ENCODE assay signal across 13 cellular contexts in the genomic region with DNA sequence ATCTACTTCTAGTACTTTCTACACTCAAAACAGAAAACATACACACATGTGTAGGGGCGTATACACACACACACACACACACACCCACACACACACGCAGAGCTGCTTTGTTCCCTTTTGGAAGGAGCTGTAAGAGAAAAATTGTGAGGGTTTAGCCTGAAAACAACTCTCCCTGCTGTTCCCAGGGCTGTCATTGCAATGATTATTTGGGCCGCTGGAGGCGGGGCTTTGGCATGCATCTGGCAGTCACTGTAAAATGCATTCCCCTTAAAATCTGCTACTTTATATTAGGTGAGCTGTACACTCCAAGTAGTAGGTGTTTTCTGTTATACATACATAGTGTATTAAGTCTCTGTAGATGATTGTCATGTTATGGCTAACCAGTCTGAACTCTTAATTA. TPM values are rescaled to one million over a fixed set of nuclear protein-coding genes. Genes with fewer than 3 reads are reported as not detected.
A peak's percentile ranks its signal among the peaks of the same experiment; 100 is the strongest.
DNase-seq lines count a peak whose midpoint lies in the region; ATAC-seq, FAIRE-seq and TF ChIP-seq lines count a peak whose summit lies in the region.
"Had no signal": no experiment of that assay in that cellular context is flagged by ENCODE, and none has a peak within 500 bp of the region (broad histone marks: within the 10 kb centered on the region; RNA-seq: fewer than 3 reads in every experiment).

No MANE protein-coding gene starts in this region.

- no peak for FAIRE-seq in astrocyte (lab: Jason Lieb, UNC)

- H3K9ac ChIP-seq in GM23248 (peak overlapping the region; percentile 50), astrocyte (ENCODE audit: low read length) (peak overlapping the region; percentile 22)

- in situ Hi-C loops in GM23248 (cut with MboI), result no loop called here

- H3F3A ChIP-seq in GM23248 (ENCODE audit: insufficient read depth), result peaks cover 64% of the 10 kb centered on the region

- H2AFZ ChIP-seq in GM23248, result no peak overlapping the region
- H2AFZ ChIP-seq in astrocyte (ENCODE audit: low read depth, low read length), result no peak overlapping the region

- peaks cover 4% of the 10 kb centered on the region for H3K36me3 Mint-ChIP-seq in astrocyte (ENCODE audit: low read depth, unreplicated experiment)
- H3K36me3 Mint-ChIP-seq in activated naive CD8-positive, alpha-beta T cell treated with anti-CD3 and anti-CD28 coated beads for 36 hours, result peaks cover 18% of the 10 kb centered on the region
- H3K36me3 Mint-ChIP-seq: stimulated activated effector memory CD8-positive, alpha-beta T cell treated with anti-CD3 and anti-CD28 coated beads, Interleukin-12 subunit alpha, Interleukin-12 subunit beta, amount 100 ng/mL, for 72 hours had no signal

- H4K20me1 ChIP-seq in GM23248 (ENCODE audit: insufficient read depth), result no peaks in the 10 kb centered on the region
- no peaks in the 10 kb centered on the region for H4K20me1 ChIP-seq in astrocyte (ENCODE audit: insufficient read depth, low read length)

- WGBS in GM23248 (ENCODE audit: low coverage in 1 of 2, low lambda C conversion rate in 2 of 2, missing lambda C conversion rate in 2 of 2), 2 experiments, result 2% methylated on average over 4 of the region's 4 CpGs
- 41 to 51% (median 44%) methylated on average over 4 of the region's 4 CpGs for WGBS in heart left ventricle, 4 donors

- TF ChIP-seq CTCF in astrocyte (IDR thresholded peaks at IDR 0.05; ENCODE audit: insufficient read depth, low read depth, low read length) (no peak), heart left ventricle (IDR thresholded peaks at IDR 0.05) (peak in 9 of 12 donors; percentile 15 to 51 (median 35))

- H3K9me2 ChIP-seq in GM23248 (ENCODE audit: insufficient read depth), result no peaks in the 10 kb centered on the region

- H3K9me3 ChIP-seq in GM23248 (ENCODE audit: low read depth), result no peaks in the 10 kb centered on the region
- no peaks in the 10 kb centered on the region for H3K9me3 ChIP-seq in astrocyte (ENCODE audit: insufficient read depth, low read depth, low read length)
- H3K9me3 ChIP-seq in heart left ventricle, result peaks cover 0 to 4% (median 0%) of the 10 kb centered on the region in 12 donors

- peak overlapping the region; percentile 78 for H3K27ac ChIP-seq in GM23248
- H3K27ac ChIP-seq in astrocyte (ENCODE audit: low read depth, low read length), result peak overlapping the region; percentile 66
- peak overlapping the region in 3 of 12 donors; percentile 18 to 52 (median 31) for H3K27ac ChIP-seq in heart left ventricle

- H3K4me1 ChIP-seq in GM23248 (ENCODE audit: insufficient read depth) (peaks cover 60% of the 10 kb centered on the region), astrocyte (ENCODE audit: insufficient read depth, low read length) (peaks cover 47% of the 10 kb centered on the region), heart left ventricle (peaks cover 0 to 40% (median 26%) of the 10 kb centered on the region in 12 donors)

- H3K4me1 Mint-ChIP-seq in astrocyte (ENCODE audit: low read depth, unreplicated experiment), result peaks cover 37% of the 10 kb centered on the region
- H3K4me1 Mint-ChIP-seq in activated naive CD8-positive, alpha-beta T cell treated with anti-CD3 and anti-CD28 coated beads for 36 hours, result peaks cover 41% of the 10 kb centered on the region

- H3K36me3 ChIP-seq in GM23248 (ENCODE audit: low read depth), result no peaks in the 10 kb centered on the region
- H3K36me3 ChIP-seq in astrocyte (ENCODE audit: insufficient read depth, low read length), result no peaks in the 10 kb centered on the region
- H3K36me3 ChIP-seq in heart left ventricle, result no peaks in the 10 kb centered on the region

- H3K9me3 Mint-ChIP-seq in astrocyte (ENCODE audit: unreplicated experiment), result peaks cover 9% of the 10 kb centered on the region
- peaks cover 15% of the 10 kb centered on the region for H3K9me3 Mint-ChIP-seq in activated naive CD8-positive, alpha-beta T cell treated with anti-CD3 and anti-CD28 coated beads for 36 hours
- H3K9me3 Mint-ChIP-seq: stimulated activated effector memory CD8-positive, alpha-beta T cell treated with anti-CD3 and anti-CD28 coated beads, Interleukin-12 subunit alpha, Interleukin-12 subunit beta, amount 100 ng/mL, for 72 hours had no signal

- TF ChIP-seq POLR2A in heart left ventricle (IDR thresholded peaks at IDR 0.05), result no peak

- H3K4me3 ChIP-seq in GM23248 (peak overlapping the region; percentile 36; the same call in 1 of the 2 replicates), astrocyte (ENCODE audit: insufficient read depth, low read depth, low read length) (no peak overlapping the region), heart left ventricle (no peak overlapping the region)
- H3K4me3 ChIP-seq: skin epidermis had no signal

- ATAC-seq in heart left ventricle (peak; percentile 12 to 45 (median 36)), sciatic nerve (peak; percentile 74), HG03521 (IDR thresholded peaks at IDR 0.05; ENCODE audit: unreplicated experiment) (no peak)
- ATAC-seq: activated CD8-positive, alpha-beta memory T cell treated with anti-CD3 and anti-CD28 coated beads, Interleukin-2, amount 10 ng/mL, durations not matched to agents 7 days and 5 days; stimulated activated effector memory CD8-positive, alpha-beta T cell treated with anti-CD3 and anti-CD28 coated beads, Interleukin-12 subunit alpha, Interleukin-12 subunit beta, amount 100 ng/mL, for 72 hours had no signal

- H3K27ac Mint-ChIP-seq in astrocyte (ENCODE audit: unreplicated experiment), result no peak overlapping the region
- H3K27ac Mint-ChIP-seq in activated naive CD8-positive, alpha-beta T cell treated with anti-CD3 and anti-CD28 coated beads for 36 hours, result no peak overlapping the region
- H3K27ac Mint-ChIP-seq: activated CD8-positive, alpha-beta memory T cell treated with anti-CD3 and anti-CD28 coated beads, Interleukin-2, amount 10 ng/mL, durations not matched to agents 7 days and 5 days; stimulated activated effector memory CD8-positive, alpha-beta T cell treated with anti-CD3 and anti-CD28 coated beads, Interleukin-12 subunit alpha, Interleukin-12 subunit beta, amount 100 ng/mL, for 72 hours had no signal

- H3K27me3 ChIP-seq in GM23248 (replicated peaks; ENCODE audit: insufficient read depth), result no peaks in the 10 kb centered on the region
- no peaks in the 10 kb centered on the region for H3K27me3 ChIP-seq in astrocyte (ENCODE audit: insufficient read depth, low read length)
- H3K27me3 ChIP-seq in heart left ventricle, result no peaks in the 10 kb centered on the region

- no peak overlapping the region for H3K4me3 Mint-ChIP-seq in astrocyte (ENCODE audit: unreplicated experiment)
- H3K4me3 Mint-ChIP-seq in activated naive CD8-positive, alpha-beta T cell treated with anti-CD3 and anti-CD28 coated beads for 36 hours, result no peak overlapping the region
- H3K4me3 Mint-ChIP-seq: activated CD8-positive, alpha-beta memory T cell treated with anti-CD3 and anti-CD28 coated beads, Interleukin-2, amount 10 ng/mL, durations not matched to agents 7 days and 5 days; central memory CD8-positive, alpha-beta T cell; stimulated activated effector memory CD8-positive, alpha-beta T cell treated with anti-CD3 and anti-CD28 coated beads, Interleukin-12 subunit alpha, Interleukin-12 subunit beta, amount 100 ng/mL, for 72 hours had no signal

- no peaks in the 10 kb centered on the region for H3K79me2 ChIP-seq in GM23248 (ENCODE audit: insufficient read depth)
- no peaks in the 10 kb centered on the region for H3K79me2 ChIP-seq in astrocyte (ENCODE audit: insufficient read depth, low read length)

- H3K4me2 ChIP-seq in GM23248 (ENCODE audit: unreplicated experiment), result peak overlapping the region; percentile 74
- peak overlapping the region; percentile 65 for H3K4me2 ChIP-seq in astrocyte (ENCODE audit: low read length)

- intact Hi-C loops in heart left ventricle (cut with DNase I) (loop anchor here in 1 of 10 donors (5.0 kb wide), 1 partner anchor 61 kb away; no protein-coding TSS in a partner anchor), sciatic nerve (cut with DNase I) (no loop called here)

- DNase-seq in GM23248 (peak; percentile 82), astrocyte (ENCODE audit: low read depth) (peak; percentile 61), heart left ventricle (peak in 3 of 5 donors; percentile 33 to 46 (median 45)), sciatic nerve (ENCODE audit: low spot score) (peak; percentile 59), cortex of kidney (lab: John Stamatoyannopoulos, UW) (no peak), cerebellar cortex (ENCODE audit: low spot score) (no peak)
- DNase-seq in activated naive CD8-positive, alpha-beta T cell treated with anti-CD3 and anti-CD28 coated beads for 36 hours, result no peak
- DNase-seq: activated CD8-positive, alpha-beta memory T cell treated with anti-CD3 and anti-CD28 coated beads, Interleukin-2, amount 10 ng/mL, durations not matched to agents 7 days and 5 days; DMS79 had no signal

- H3K27me3 Mint-ChIP-seq in astrocyte (ENCODE audit: low read depth, unreplicated experiment), result no peaks in the 10 kb centered on the region
- no peaks in the 10 kb centered on the region for H3K27me3 Mint-ChIP-seq in activated naive CD8-positive, alpha-beta T cell treated with anti-CD3 and anti-CD28 coated beads for 36 hours
- H3K27me3 Mint-ChIP-seq: activated CD8-positive, alpha-beta memory T cell treated with anti-CD3 and anti-CD28 coated beads, Interleukin-2, amount 10 ng/mL, durations not matched to agents 7 days and 5 days; central memory CD8-positive, alpha-beta T cell had no signal

RNA-seq across cellular contexts. Expression of gene SLC38A2, which starts 29.1 kb away (rescaled TPM):
- 1,383 and 1,539 TPM in 2 replicates for total RNA-seq in GM23248 (2014; rRNA removed; shearing (Covaris generic))
- polyA plus RNA-seq in GM23248 (2016; fragmentation: Nextera tagmentation; extraction: Ambion mirVana) (649 and 683 TPM in 2 replicates), heart left ventricle (100 to 1,000 TPM in 1 of 2 donors, 10 to 100 TPM in 1; 39.7 to 195 TPM)
- total RNA-seq in astrocyte (378 and 421 TPM in 2 replicates), heart left ventricle (100 to 1,000 TPM in 7 of 9 donors, 10 to 100 TPM in 2; 82.1 to 373 (median 161) TPM), sciatic nerve (285 TPM)
- 100 to 1,000 TPM; 227 to 230 TPM for total RNA-seq in activated naive CD8-positive, alpha-beta T cell treated with anti-CD3 and anti-CD28 coated beads for 36 hours

Comparison
In these comparisons a context has a peak if more than half of its experiments do, and no peak if none do; other contexts are left out.
1. DNase-seq: peak in GM23248 (single experiment), astrocyte (single experiment), heart left ventricle (3 of 5) and sciatic nerve (single experiment); none in activated naive CD8-positive, alpha-beta T cell treated with anti-CD3 and anti-CD28 coated beads for 36 hours (single experiment), cortex of kidney (single experiment) and cerebellar cortex (single experiment).